In the genomic region with DNA sequence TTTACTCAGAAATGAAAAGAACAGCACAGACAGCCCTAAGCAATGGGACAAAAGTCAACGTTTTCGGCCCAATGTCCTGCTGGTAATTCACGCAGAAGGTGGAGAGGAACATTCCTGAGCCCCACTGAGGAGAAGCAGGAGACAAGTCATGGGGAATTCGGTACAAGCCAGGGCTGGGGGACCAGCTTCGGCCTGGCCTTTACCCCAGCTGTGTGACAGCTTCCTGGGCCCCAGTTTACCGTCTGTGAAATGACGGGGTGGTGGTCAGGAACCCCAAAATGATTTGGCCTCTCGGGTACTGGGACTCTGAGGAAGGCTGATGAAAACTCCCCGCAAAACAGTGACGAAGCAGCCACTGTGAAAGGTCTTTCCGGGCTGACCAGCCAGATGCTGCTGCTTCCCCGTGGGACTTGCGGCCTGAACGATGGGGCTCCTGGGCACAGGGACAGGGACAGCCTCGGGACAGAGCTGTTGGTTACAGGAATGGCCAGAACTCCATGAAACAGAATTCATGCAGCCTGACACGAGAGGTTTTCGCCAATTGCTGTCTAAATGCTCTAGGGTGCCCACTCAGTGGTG, we compare ENCODE assay signal across 20 cellular contexts. TPM values are rescaled to one million over a fixed set of nuclear protein-coding genes. Genes with fewer than 3 reads are reported as not detected.
DNase-seq lines count a peak whose midpoint lies in the region; ATAC-seq and TF ChIP-seq lines count a peak whose summit lies in the region.
"Had no signal": no experiment of that assay in that cellular context is flagged by ENCODE, and none has a peak within 500 bp of the region (broad histone marks: within the 10 kb centered on the region; RNA-seq: fewer than 3 reads in every experiment).

No MANE protein-coding gene starts in this region.

- H3K36me3 ChIP-seq in GM23338 (ENCODE audit: insufficient read depth) (peaks cover 9% of the 10 kb centered on the region; the same call in 1 of the 2 replicates), endodermal cell (ENCODE audit: control insufficient read depth, insufficient read depth, low read length) (peaks cover 13% of the 10 kb centered on the region), GM23248 (ENCODE audit: low read depth) (no peaks in the 10 kb centered on the region)
- H3K36me3 ChIP-seq: Peyer's patch had no signal

- H3K79me2 ChIP-seq in GM23338 (replicated peaks; ENCODE audit: insufficient read depth): peaks cover 96% of the 10 kb centered on the region
- no peaks in the 10 kb centered on the region for H3K79me2 ChIP-seq in GM23248 (ENCODE audit: insufficient read depth)

- no peak overlapping the region for H3K4me3 ChIP-seq in GM23338
- H3K4me3 ChIP-seq in endodermal cell (ENCODE audit: low read length): no peak overlapping the region
- H3K4me3 ChIP-seq in GM23248: no peak overlapping the region
- H3K4me3 ChIP-seq: Peyer's patch had no signal

- H3K27me3 ChIP-seq in GM23338 (ENCODE audit: insufficient read depth) (no peaks in the 10 kb centered on the region), endodermal cell (ENCODE audit: control insufficient read depth, insufficient read depth, low read length, poor library complexity, severe bottlenecking) (no peaks in the 10 kb centered on the region), GM23248 (replicated peaks; ENCODE audit: insufficient read depth) (peaks cover 59% of the 10 kb centered on the region)
- H3K27me3 ChIP-seq: Peyer's patch had no signal

- H3K9me3 ChIP-seq in endodermal cell (ENCODE audit: control insufficient read depth, low read length) (peaks cover 6% of the 10 kb centered on the region), GM23248 (ENCODE audit: low read depth) (no peaks in the 10 kb centered on the region)
- H3K9me3 ChIP-seq: Peyer's patch had no signal

- H3K4me3 Mint-ChIP-seq in activated T-cell treated with anti-CD3 and anti-CD28 coated beads, Interleukin-2, amount 50 U/mL, for 72 hours: no peak overlapping the region
- H3K4me3 Mint-ChIP-seq in GM23338 (no peak overlapping the region), endodermal cell (no peak overlapping the region), progenitor cell of endocrine pancreas (ENCODE audit: low read depth) (no peak overlapping the region)
- H3K4me3 Mint-ChIP-seq: CD4-positive, CD25-positive, alpha-beta regulatory T cell had no signal

- H3K27me3 Mint-ChIP-seq in activated T-cell treated with anti-CD3 and anti-CD28 coated beads, Interleukin-2, amount 50 U/mL, for 72 hours (ENCODE audit: low read depth): peaks cover 30% of the 10 kb centered on the region
- peaks cover 9% of the 10 kb centered on the region for H3K27me3 Mint-ChIP-seq in GM23338 (ENCODE audit: insufficient read depth, low read depth, poor library complexity)
- H3K27me3 Mint-ChIP-seq in endodermal cell (ENCODE audit: insufficient read depth): no peaks in the 10 kb centered on the region
- no peaks in the 10 kb centered on the region for H3K27me3 Mint-ChIP-seq in progenitor cell of endocrine pancreas

- ATAC-seq in activated T-cell treated with anti-CD3 and anti-CD28 coated beads, Interleukin-2, amount 50 U/mL, for 72 hours (replicated peaks in 1 of 2): no peak
- ATAC-seq in GM23338: no peak
- ATAC-seq: HepG2 had no signal

- 0 out of 2 replicates have a peak, but pooled peaks cover 3% of the 10 kb centered on the region for H3F3A ChIP-seq in GM23338 (replicated peaks; ENCODE audit: low read depth)
- no peaks in the 10 kb centered on the region for H3F3A ChIP-seq in GM23248 (ENCODE audit: insufficient read depth)

- DNase-seq in activated T-cell treated with anti-CD3 and anti-CD28 coated beads, Interleukin-2, amount 50 U/mL, for 1 hour: peak; percentile 8
- DNase-seq in activated T-cell treated with anti-CD3 and anti-CD28 coated beads, Interleukin-2, amount 50 U/mL, for 72 hours: no peak
- DNase-seq in GM23338 (ENCODE audit: low spot score) (no peak), endodermal cell (no peak), posterior cingulate gyrus (peak in 7 of 10 donors; percentile 6 to 61 (median 14)), NCI-H2171 (lab: John Stamatoyannopoulos, UW) (no peak), GM23248 (no peak), progenitor cell of endocrine pancreas (ENCODE audit: low spot score, unreplicated experiment) (no peak)
- DNase-seq: CD4-positive, CD25-positive, alpha-beta regulatory T cell; DMS53; KG1; NCI-H1105 treated with DMSO at 0.1 percent for 48 hours; NCI-H1694; NCI-H510A; NCI-H748 treated with DMSO at 0.1 percent for 48 hours; NK-92 treated with Interleukin-12 subunit alpha and Interleukin-12 subunit beta, amount 100 ng/mL, for 24 hours had no signal

- intact Hi-C loops in posterior cingulate gyrus (cut with DNase I): no loop called here

- H4K20me1 ChIP-seq in GM23338 (replicated peaks; ENCODE audit: insufficient read depth): peaks cover 71% of the 10 kb centered on the region
- no peaks in the 10 kb centered on the region for H4K20me1 ChIP-seq in GM23248 (ENCODE audit: insufficient read depth)

- H3K36me3 Mint-ChIP-seq in activated T-cell treated with anti-CD3 and anti-CD28 coated beads, Interleukin-2, amount 50 U/mL, for 72 hours (ENCODE audit: insufficient read depth in 2 of 2): peaks cover 0 to 1% of the 10 kb centered on the region in 2 donors
- H3K36me3 Mint-ChIP-seq in GM23338 (ENCODE audit: low read depth) (peaks cover 70% of the 10 kb centered on the region), endodermal cell (ENCODE audit: low read depth) (peaks cover 4% of the 10 kb centered on the region), progenitor cell of endocrine pancreas (ENCODE audit: insufficient read depth) (peaks cover 17% of the 10 kb centered on the region)
- H3K36me3 Mint-ChIP-seq: CD4-positive, CD25-positive, alpha-beta regulatory T cell had no signal

- 91 to 92% methylated on average over 17 of the region's 17 CpGs for WGBS in endodermal cell (ENCODE audit: insufficient coverage in 1 of 2, insufficient read length in 1 of 2), 2 experiments
- WGBS in GM23248 (ENCODE audit: low coverage in 1 of 2, low lambda C conversion rate in 2 of 2, missing lambda C conversion rate in 2 of 2), 2 experiments: 55 to 58% methylated on average over 17 of the region's 17 CpGs

- H3K4me1 ChIP-seq in GM23338 (ENCODE audit: insufficient read depth) (0 out of 2 replicates have a peak, but pooled peaks cover 4% of the 10 kb centered on the region), endodermal cell (ENCODE audit: control insufficient read depth, insufficient read depth, low read length) (no peaks in the 10 kb centered on the region), GM23248 (ENCODE audit: insufficient read depth) (no peaks in the 10 kb centered on the region)
- H3K4me1 ChIP-seq: Peyer's patch had no signal

- in situ Hi-C loops in GM23248 (cut with MboI): no loop called here

- no peak overlapping the region for H3K4me2 ChIP-seq in GM23338
- no peak overlapping the region for H3K4me2 ChIP-seq in GM23248 (ENCODE audit: unreplicated experiment)

- H3K9me2 ChIP-seq in GM23338 (ENCODE audit: insufficient read depth) (no peaks in the 10 kb centered on the region), GM23248 (ENCODE audit: insufficient read depth) (no peaks in the 10 kb centered on the region)

- H2AFZ ChIP-seq in GM23338: no peak overlapping the region
- H2AFZ ChIP-seq in GM23248: no peak overlapping the region

- H3K27ac Mint-ChIP-seq in activated T-cell treated with anti-CD3 and anti-CD28 coated beads, Interleukin-2, amount 50 U/mL, for 72 hours: no peak overlapping the region
- H3K27ac Mint-ChIP-seq in GM23338: 0 out of 2 replicates have a peak overlapping the region, but pooled peaks have one; percentile 36
- H3K27ac Mint-ChIP-seq in endodermal cell: peak overlapping the region; percentile 48
- H3K27ac Mint-ChIP-seq in progenitor cell of endocrine pancreas: no peak overlapping the region
- H3K27ac Mint-ChIP-seq: CD4-positive, CD25-positive, alpha-beta regulatory T cell had no signal

- H3K9ac ChIP-seq in endodermal cell (ENCODE audit: extremely low read depth, low read length, poor library complexity, severe bottlenecking) (no peak overlapping the region), GM23248 (no peak overlapping the region)

- H3K4me1 Mint-ChIP-seq in activated T-cell treated with anti-CD3 and anti-CD28 coated beads, Interleukin-2, amount 50 U/mL, for 72 hours (ENCODE audit: low read depth): no peaks in the 10 kb centered on the region
- peaks cover 47% of the 10 kb centered on the region for H3K4me1 Mint-ChIP-seq in GM23338
- no peaks in the 10 kb centered on the region for H3K4me1 Mint-ChIP-seq in endodermal cell
- peaks cover 22% of the 10 kb centered on the region for H3K4me1 Mint-ChIP-seq in progenitor cell of endocrine pancreas (ENCODE audit: low read depth)
- H3K4me1 Mint-ChIP-seq: CD4-positive, CD25-positive, alpha-beta regulatory T cell had no signal

- H3K9me3 Mint-ChIP-seq in activated T-cell treated with anti-CD3 and anti-CD28 coated beads, Interleukin-2, amount 50 U/mL, for 72 hours: no peaks in the 10 kb centered on the region
- no peaks in the 10 kb centered on the region for H3K9me3 Mint-ChIP-seq in GM23338
- H3K9me3 Mint-ChIP-seq in endodermal cell: no peaks in the 10 kb centered on the region
- peaks cover 3% of the 10 kb centered on the region for H3K9me3 Mint-ChIP-seq in progenitor cell of endocrine pancreas (ENCODE audit: low read depth)
- H3K9me3 Mint-ChIP-seq: CD4-positive, CD25-positive, alpha-beta regulatory T cell had no signal

- no peak for TF ChIP-seq CTCF in GM23338 (conservative IDR thresholded peaks at IDR 0.05; ENCODE audit: low read depth in 2 of 2)
- TF ChIP-seq CTCF in endodermal cell (conservative IDR thresholded peaks at IDR 0.05): no peak
- TF ChIP-seq CTCF in progenitor cell of endocrine pancreas (IDR thresholded peaks at IDR 0.05; ENCODE audit: unreplicated experiment): no peak

- H3K27ac ChIP-seq in GM23338 (ENCODE audit: low read depth) (no peak overlapping the region), endodermal cell (ENCODE audit: low read depth, low read length) (no peak overlapping the region), GM23248 (no peak overlapping the region)
- H3K27ac ChIP-seq: 22Rv1, Peyer's patch had no signal

TF ChIP-seq in GM23338, 12 proteins besides CTCF, POLR2A, EP300 and RAD21 (continues in another document):
- TF ChIP-seq STAT1 (IDR thresholded peaks at IDR 0.05; ENCODE audit: unreplicated experiment) (no peak), NANOG (IDR thresholded peaks at IDR 0.05; ENCODE audit: borderline replicate concordance) (no peak), ZNF114 (CRISPR knock-in tag; IDR thresholded peaks at IDR 0.05) (no peak), ZNF331 (CRISPR knock-in tag; IDR thresholded peaks at IDR 0.05; ENCODE audit: low read depth) (no peak), EZH2 (IDR thresholded peaks at IDR 0.05; ENCODE audit: low read depth, unreplicated experiment) (no peak)

RNA-seq across cellular contexts. Expression of a gene that starts 21.6 kb away (rescaled TPM):
- total RNA-seq in activated T-cell treated with anti-CD3 and anti-CD28 coated beads, Interleukin-2, amount 50 U/mL, for 72 hours: 10 to 100 TPM; 28.8 to 30.1 TPM
- 183 and 214 TPM in 2 replicates for total RNA-seq in GM23338 (2014; rRNA removed; shearing (Covaris generic))
- polyA plus RNA-seq in GM23338 (2016; fragmentation: Nextera tagmentation; extraction: Ambion mirVana) (158 and 169 TPM in 2 replicates), GM23248 (2016; fragmentation: Nextera tagmentation; extraction: Ambion mirVana) (0.05 and 0.22 TPM in 2 replicates)
- total RNA-seq in endodermal cell (10 to 100 TPM; 58.8 to 83.1 TPM), progenitor cell of endocrine pancreas (132 and 140 TPM in 2 replicates)
- 48.4 TPM for polyA plus RNA-seq in endodermal cell (2013, experiment 1 of 2)
- 41.1 TPM for polyA plus RNA-seq in endodermal cell (2013, experiment 2 of 2)
- under 0.01 TPM in 1 of 2 replicates, not detected in the other for total RNA-seq in GM23248 (2014; rRNA removed; shearing (Covaris generic))
- total RNA-seq: CD4-positive, CD25-positive, alpha-beta regulatory T cell; HepG2 had no signal
- polyA plus RNA-seq: AG04450; CD4-positive, CD25-positive, alpha-beta regulatory T cell had no signal

Comparison
In these comparisons a context has a peak if more than half of its experiments do, and no peak if none do; other contexts are left out.
1. DNase-seq: peak in activated T-cell treated with anti-CD3 and anti-CD28 coated beads, Interleukin-2, amount 50 U/mL, for 1 hour (single experiment) and posterior cingulate gyrus (7 of 10); none in activated T-cell treated with anti-CD3 and anti-CD28 coated beads, Interleukin-2, amount 50 U/mL, for 72 hours (0 of 2), GM23338 (single experiment), endodermal cell (single experiment), NCI-H2171 (single experiment), GM23248 (single experiment) and progenitor cell of endocrine pancreas (single experiment).
2. H3K27ac Mint-ChIP-seq: peak in GM23338 (single experiment) and endodermal cell (single experiment); none in activated T-cell treated with anti-CD3 and anti-CD28 coated beads, Interleukin-2, amount 50 U/mL, for 72 hours (single experiment) and progenitor cell of endocrine pancreas (single experiment).
3. RNA of a gene that starts 21.6 kb away (total RNA-seq): 183 to 214 TPM in GM23338, 132 to 140 TPM in progenitor cell of endocrine pancreas, 58.8 to 83.1 TPM in endodermal cell and 28.8 to 30.1 TPM in activated T-cell treated with anti-CD3 and anti-CD28 coated beads, Interleukin-2, amount 50 U/mL, for 72 hours; under 0.01 TPM in GM23248; every median in the first group is over 10 times any median in the second.